Comparison of ENCODE assay signal across 2 cellular contexts in genomic region chr1:176205322-176205914, GRCh38.
TF ChIP-seq lines count a peak whose summit lies in the region.

No MANE protein-coding gene starts in this region.

TF ChIP-seq in GM23338, 12 proteins besides CTCF, POLR2A, EP300 and RAD21 (continued from another document):
- TF ChIP-seq NANOG (IDR thresholded peaks at IDR 0.05; ENCODE audit: borderline replicate concordance): no peak
- TF ChIP-seq JUNB (IDR thresholded peaks at IDR 0.05; ENCODE audit: unreplicated experiment): no peak
- TF ChIP-seq EZH2phosphoT487 (IDR thresholded peaks at IDR 0.05; ENCODE audit: unreplicated experiment): no peak
- TF ChIP-seq ZNF114 (CRISPR knock-in tag; IDR thresholded peaks at IDR 0.05): no peak
- no peak for TF ChIP-seq ZNF462 (CRISPR knock-in tag; IDR thresholded peaks at IDR 0.05)
- TF ChIP-seq ZNF331 (CRISPR knock-in tag; IDR thresholded peaks at IDR 0.05; ENCODE audit: low read depth): no peak
- no peak for TF ChIP-seq POLR2AphosphoS5 (IDR thresholded peaks at IDR 0.05; ENCODE audit: low read depth)

TF ChIP-seq in WTC11, 78 proteins besides CTCF, POLR2A, EP300 and RAD21 (continued from another document):
- TF ChIP-seq PREB (CRISPR knock-in tag; IDR thresholded peaks at IDR 0.05; ENCODE audit: borderline replicate concordance): no peak
- TF ChIP-seq FOXP1 (CRISPR knock-in tag; IDR thresholded peaks at IDR 0.05; ENCODE audit: borderline replicate concordance): no peak
- no peak for TF ChIP-seq FOXP4 (CRISPR knock-in tag; IDR thresholded peaks at IDR 0.05)
- TF ChIP-seq ETV6 (CRISPR knock-in tag; IDR thresholded peaks at IDR 0.05): no peak
- no peak for TF ChIP-seq NR1H2 (CRISPR knock-in tag; IDR thresholded peaks at IDR 0.05)
- TF ChIP-seq STAT6 (CRISPR knock-in tag; conservative IDR thresholded peaks at IDR 0.05; ENCODE audit: low read depth): no peak
